19 cellular contexts compared by ENCODE assay signal in genomic region chr15:25766421-25766820, GRCh38.
"Had no signal": no experiment of that assay in that cellular context is flagged by ENCODE, and none has a peak within 500 bp of the region (broad histone marks: within the 10 kb centered on the region; RNA-seq: fewer than 3 reads in every experiment).

No MANE protein-coding gene starts in this region.

- H3K4me3 Mint-ChIP-seq: memory B cell; nephron; stimulated activated naive CD8-positive, alpha-beta T cell treated with anti-CD3 and anti-CD28 coated beads, Interleukin-15, amount 100 ng/mL, for 72 hours had no signal

- FAIRE-seq: astrocyte, colon, endothelial cell of umbilical vein, islet of Langerhans, pancreas, TTC549 had no signal

- H3K9me3 ChIP-seq: left ventricle myocardium inferior, pancreas, testis, upper lobe of right lung had no signal

- H3K27ac Mint-ChIP-seq: memory B cell, nephron had no signal

- H3K36me3 ChIP-seq: cardiac muscle cell, heart right ventricle, left ventricle myocardium inferior, pancreas, upper lobe of right lung had no signal

- H3K27me3 Mint-ChIP-seq: stimulated activated naive CD8-positive, alpha-beta T cell treated with anti-CD3 and anti-CD28 coated beads, Interleukin-15, amount 100 ng/mL, for 72 hours had no signal

- H3K4me3 ChIP-seq: cardiac muscle cell, heart right ventricle, left ventricle myocardium inferior, pancreas, testis, upper lobe of right lung had no signal

- H3K36me3 Mint-ChIP-seq: memory B cell had no signal

- H3K9me3 Mint-ChIP-seq: memory B cell; stimulated activated naive CD8-positive, alpha-beta T cell treated with anti-CD3 and anti-CD28 coated beads, Interleukin-15, amount 100 ng/mL, for 72 hours had no signal

- H3K27ac ChIP-seq: cardiac muscle cell, heart right ventricle, left ventricle myocardium inferior, pancreas, testis, upper lobe of right lung had no signal

- ATAC-seq: pancreas; stimulated activated naive CD8-positive, alpha-beta T cell treated with anti-CD3 and anti-CD28 coated beads, Interleukin-15, amount 100 ng/mL, for 72 hours had no signal

- H3K4me1 ChIP-seq: heart right ventricle, left ventricle myocardium inferior, pancreas, testis, upper lobe of right lung had no signal

- DNase-seq: activated CD4-positive, CD25-positive, alpha-beta regulatory T cell; foreskin melanocyte; heart right ventricle; left ventricle myocardium inferior; pancreas; stimulated activated CD4-positive, alpha-beta T cell treated with anti-CD3 and anti-CD28 coated beads, Interleukin-15, amount 100 ng/mL, for 24 hours; stimulated activated CD4-positive, alpha-beta T cell treated with anti-CD3 and anti-CD28 coated beads, Interleukin-4, amount 100 ng/mL, for 4 hours; stimulated activated naive CD8-positive, alpha-beta T cell treated with anti-CD3 and anti-CD28 coated beads, Interleukin-15, amount 100 ng/mL, for 72 hours; T-helper 2 cell; testis; upper lobe of right lung had no signal
